In the genomic region with DNA sequence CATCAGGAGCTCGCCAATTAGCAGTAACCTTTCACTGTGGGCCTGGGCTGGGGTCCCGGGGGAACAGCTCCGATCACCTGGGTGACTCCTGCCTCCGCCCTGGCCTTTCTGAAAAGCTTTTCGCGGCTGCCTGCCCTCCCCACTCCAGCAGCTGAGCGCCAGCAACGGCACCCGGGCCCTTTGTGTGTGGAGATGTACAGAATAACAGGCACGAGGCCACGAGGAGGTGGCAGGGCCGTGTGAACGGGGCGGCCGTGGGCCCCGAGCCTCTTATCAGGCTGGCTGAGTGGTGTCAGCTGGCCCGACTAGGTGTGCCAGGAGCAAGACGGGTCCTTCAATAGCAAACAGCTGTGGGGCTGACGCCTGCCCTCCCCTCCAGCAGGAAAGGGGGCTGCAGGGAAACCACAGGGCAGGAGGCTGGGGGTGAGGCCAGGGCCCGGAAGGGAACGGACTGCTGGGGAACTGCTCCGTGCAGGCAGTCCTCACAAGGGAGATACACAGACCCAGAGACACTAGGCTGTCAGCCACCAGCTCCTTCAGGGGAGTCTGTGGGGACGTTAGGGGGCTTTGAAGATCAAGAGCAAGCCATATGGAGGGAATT, we compare ENCODE assay signal across 1 cellular context.
TF ChIP-seq lines count a peak whose summit lies in the region.

No MANE protein-coding gene starts in this region.

TF ChIP-seq in SK-N-SH, 30 proteins besides CTCF, POLR2A, EP300 and RAD21 (continued from another document):
- TF ChIP-seq USF1 (IDR thresholded peaks at IDR 0.05; ENCODE audit: borderline replicate concordance, low read depth) (no peak), RXRA (IDR thresholded peaks at IDR 0.05; ENCODE audit: borderline replicate concordance, low read depth) (no peak), FOXM1 (IDR thresholded peaks at IDR 0.05; ENCODE audit: low read depth) (no peak), ELF1 (IDR thresholded peaks at IDR 0.05) (no peak), REST (IDR thresholded peaks at IDR 0.05; ENCODE audit: low read depth, low read length) (no peak)
